Comparison of ENCODE assay signal across 1 cellular context in the genomic region with DNA sequence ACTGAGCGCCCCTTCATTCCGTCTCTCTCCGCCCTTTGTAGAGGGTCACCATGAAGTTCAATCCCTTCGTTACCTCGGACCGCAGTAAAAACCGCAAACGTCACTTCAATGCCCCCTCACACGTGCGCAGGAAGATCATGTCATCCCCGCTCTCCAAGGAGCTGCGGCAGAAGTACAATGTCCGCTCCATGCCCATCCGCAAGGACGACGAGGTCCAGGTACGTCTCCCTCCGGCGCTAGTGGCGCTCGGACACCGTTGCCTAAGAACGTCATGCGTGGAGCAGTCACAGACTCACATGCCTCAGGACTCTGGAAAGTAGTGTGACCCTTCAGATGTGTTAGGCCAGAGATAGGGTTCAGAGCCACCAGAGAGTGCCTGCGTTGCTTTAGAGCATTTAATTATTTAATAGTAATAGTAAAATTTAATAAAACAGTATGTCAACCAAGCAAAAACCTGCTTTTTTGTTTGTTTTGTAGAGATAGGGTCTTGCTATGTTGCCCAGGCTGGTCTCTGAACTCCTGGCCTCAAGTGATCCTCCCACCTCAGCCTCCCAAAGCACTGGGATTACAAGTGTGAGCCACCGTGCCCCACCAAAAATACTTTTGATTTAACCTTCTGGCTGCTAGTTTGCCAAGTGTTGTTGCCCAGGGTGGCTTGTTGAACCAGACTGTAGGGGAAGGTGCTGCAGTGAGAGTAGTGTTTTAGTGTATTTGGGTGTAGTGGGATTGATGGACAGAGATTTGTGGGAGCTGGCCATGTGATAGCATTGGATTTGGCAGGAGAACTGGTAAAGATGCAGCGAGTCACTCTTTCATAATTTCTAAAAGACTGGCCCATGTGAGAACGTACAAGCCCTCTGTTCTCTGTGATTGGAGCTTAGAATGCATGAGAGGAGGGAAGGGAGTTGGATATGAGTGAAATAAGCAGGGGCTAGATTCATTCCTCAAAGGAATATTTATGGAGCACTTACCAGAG.
TF ChIP-seq lines count a peak whose summit lies in the region.

No MANE protein-coding gene starts in this region.

TF ChIP-seq in endothelial cell of umbilical vein, 7 proteins besides CTCF, POLR2A, EP300 and RAD21:
- TF ChIP-seq MYC (IDR thresholded peaks at IDR 0.05; ENCODE audit: low read depth, low read length), result no peak
